In the genomic region with DNA sequence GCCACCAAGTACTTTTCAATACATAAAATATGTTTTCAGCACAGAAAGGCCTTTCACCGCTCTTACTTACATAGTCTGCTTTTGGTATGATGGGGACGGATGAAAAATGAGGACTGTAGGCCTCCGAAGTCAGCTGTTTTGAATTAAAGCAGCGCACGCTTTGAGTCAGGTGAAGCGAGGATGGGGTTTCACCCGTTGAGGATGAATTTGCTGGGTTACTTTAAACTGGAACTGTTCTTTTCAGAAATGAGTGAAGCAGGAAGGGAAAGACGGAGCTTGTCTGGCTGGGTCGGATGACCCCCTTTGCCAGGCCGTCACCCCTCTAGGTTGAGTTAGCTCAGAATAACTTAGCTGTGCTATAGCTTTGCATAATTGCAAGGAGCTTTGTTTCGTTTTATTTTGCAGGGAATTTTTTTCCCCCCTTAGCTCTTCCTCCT, we compare ENCODE assay signal across 8 cellular contexts. TPM values are rescaled to one million over a fixed set of nuclear protein-coding genes. Genes with fewer than 3 reads are reported as not detected.
DNase-seq lines count a peak whose midpoint lies in the region; ATAC-seq and TF ChIP-seq lines count a peak whose summit lies in the region.

No MANE protein-coding gene starts in this region.

- no peak overlapping the region for H3K9ac ChIP-seq in mammary epithelial cell (ENCODE audit: insufficient read depth, low read length)

- H3K9me3 Mint-ChIP-seq in activated T-cell treated with anti-CD3 and anti-CD28 coated beads, Interleukin-2, amount 50 U/mL, for 4 hours: no peaks in the 10 kb centered on the region
- H3K9me3 Mint-ChIP-seq in stimulated activated memory B cell treated with anti-CD40 and anti-IgM and Interleukin-4, amounts not matched to agents 10 μg/mL and 1 μg/mL and 100 μg/mL, for 72 hours: no peaks in the 10 kb centered on the region

- H3K27ac ChIP-seq in mammary epithelial cell (ENCODE audit: insufficient read depth, low read depth, low read length): no peak overlapping the region

- peak overlapping the region; percentile 88 for H3K27ac Mint-ChIP-seq in stimulated activated memory B cell treated with anti-CD40 and anti-IgM and Interleukin-4, amounts not matched to agents 10 μg/mL and 1 μg/mL and 100 μg/mL, for 72 hours

- no peaks in the 10 kb centered on the region for H3K27me3 ChIP-seq in mammary epithelial cell (ENCODE audit: insufficient read depth, low read length)

- DNase-seq in activated T-cell treated with anti-CD3 and anti-CD28 coated beads, Interleukin-2, amount 50 U/mL, for 4 hours: no peak
- no peak for DNase-seq in activated T-cell treated with anti-CD3 and anti-CD28 coated beads, Interleukin-2, amount 50 U/mL, for 48 hours
- DNase-seq in mammary epithelial cell (no peak), NCI-H2107 (lab: John Stamatoyannopoulos, UW) (no peak), NCI-H187 treated with DMSO at 0.1 percent for 48 hours (lab: John Stamatoyannopoulos, UW) (no peak)
- no peak for DNase-seq in stimulated activated CD4-positive, alpha-beta T cell treated with anti-CD3 and anti-CD28 coated beads, Interleukin-4, amount 100 ng/mL, for 4 hours

- no peaks in the 10 kb centered on the region for H3K36me3 ChIP-seq in mammary epithelial cell (ENCODE audit: insufficient read depth, low read length)

- H3K4me1 ChIP-seq in mammary epithelial cell (ENCODE audit: insufficient read depth, low read length): peaks cover 17% of the 10 kb centered on the region

- H3K4me3 ChIP-seq in mammary epithelial cell (replicated peaks in 1 of 3; ENCODE audit: insufficient read depth in 1 of 3, low read depth in 2 of 3, low read length in 3 of 3): peak overlapping the region; percentile 12 to 45 (median 33)

- dilution Hi-C loops in mammary epithelial cell (cut with HindIII; ENCODE audit: low sequenced_read_pairs): loop anchor here (5.0 kb wide), 1 partner anchor 40 kb away; no protein-coding TSS in a partner anchor

- H3K36me3 Mint-ChIP-seq in activated T-cell treated with anti-CD3 and anti-CD28 coated beads, Interleukin-2, amount 50 U/mL, for 4 hours (ENCODE audit: insufficient read depth): peaks cover 2% of the 10 kb centered on the region
- H3K36me3 Mint-ChIP-seq in stimulated activated memory B cell treated with anti-CD40 and anti-IgM and Interleukin-4, amounts not matched to agents 10 μg/mL and 1 μg/mL and 100 μg/mL, for 72 hours: peaks cover 8% of the 10 kb centered on the region

- H3K9me3 ChIP-seq in mammary epithelial cell (replicated peaks; ENCODE audit: insufficient read depth, low read length): no peaks in the 10 kb centered on the region

- WGBS in mammary epithelial cell (ENCODE audit: low coverage, missing lambda C conversion rate): 86% methylated on average over 11 of the region's 11 CpGs

- no TSS peak for BruUV-seq in mammary epithelial cell (replicated peaks; lab: Mats Ljungman, UMichigan)

- H2AFZ ChIP-seq in mammary epithelial cell (ENCODE audit: low read depth, low read length): peak overlapping the region; percentile 12

- H3K4me1 Mint-ChIP-seq in activated T-cell treated with anti-CD3 and anti-CD28 coated beads, Interleukin-2, amount 50 U/mL, for 4 hours (ENCODE audit: low read depth): peaks cover 45% of the 10 kb centered on the region
- peaks cover 70% of the 10 kb centered on the region for H3K4me1 Mint-ChIP-seq in stimulated activated memory B cell treated with anti-CD40 and anti-IgM and Interleukin-4, amounts not matched to agents 10 μg/mL and 1 μg/mL and 100 μg/mL, for 72 hours

- ATAC-seq in activated T-cell treated with anti-CD3 and anti-CD28 coated beads, Interleukin-2, amount 50 U/mL, for 4 hours: peak in 1 of 2 donors; percentile 20
- ATAC-seq in HG03108 (IDR thresholded peaks at IDR 0.05; ENCODE audit: unreplicated experiment): peak; percentile 26
- ATAC-seq in stimulated activated memory B cell treated with anti-CD40 and anti-IgM and Interleukin-4, amounts not matched to agents 10 μg/mL and 1 μg/mL and 100 μg/mL, for 72 hours: peak; percentile 61

- H3K4me2 ChIP-seq in mammary epithelial cell (ENCODE audit: insufficient read depth, low read depth, low read length): peak overlapping the region; percentile 90

- peak overlapping the region; percentile 91 for H3K4me3 Mint-ChIP-seq in activated T-cell treated with anti-CD3 and anti-CD28 coated beads, Interleukin-2, amount 50 U/mL, for 4 hours
- peak overlapping the region; percentile 83 for H3K4me3 Mint-ChIP-seq in stimulated activated memory B cell treated with anti-CD40 and anti-IgM and Interleukin-4, amounts not matched to agents 10 μg/mL and 1 μg/mL and 100 μg/mL, for 72 hours

- CTCF ChIA-PET in mammary epithelial cell (lab: Charles Lee; ENCODE audit: low non-redundant PET): no interaction called here

- peaks cover 62% of the 10 kb centered on the region for H3K79me2 ChIP-seq in mammary epithelial cell (ENCODE audit: insufficient read depth, low read length)

- intact Hi-C loops in mammary epithelial cell (cut with micrococcal nuclease): no loop called here

- TF ChIP-seq CTCF in mammary epithelial cell (conservative IDR thresholded peaks at IDR 0.05 in 1 of 2, IDR thresholded peaks at IDR 0.05 in 1 of 2; ENCODE audit: extremely low read depth in 1 of 2, insufficient read depth in 1 of 2, low read depth in 1 of 2, low read length in 2 of 2): no peak

- H3K27me3 Mint-ChIP-seq in activated T-cell treated with anti-CD3 and anti-CD28 coated beads, Interleukin-2, amount 50 U/mL, for 4 hours (ENCODE audit: low read depth): no peaks in the 10 kb centered on the region
- no peaks in the 10 kb centered on the region for H3K27me3 Mint-ChIP-seq in stimulated activated memory B cell treated with anti-CD40 and anti-IgM and Interleukin-4, amounts not matched to agents 10 μg/mL and 1 μg/mL and 100 μg/mL, for 72 hours

- in situ Hi-C loops in mammary epithelial cell (cut with MboI; ENCODE audit: low sequenced_read_pairs in 2 of 2): no loop called here

- peaks cover 3% of the 10 kb centered on the region for H4K20me1 ChIP-seq in mammary epithelial cell (ENCODE audit: insufficient read depth, low read length)

RNA-seq across cellular contexts. Expression of gene CUX1, which starts 40.0 kb away (rescaled TPM):
- total RNA-seq in activated T-cell treated with anti-CD3 and anti-CD28 coated beads, Interleukin-2, amount 50 U/mL, for 4 hours: 10 to 100 TPM; 18.6 to 21.6 (median 20.7) TPM
- total RNA-seq in mammary epithelial cell: 10 to 100 TPM; 23.0 to 45.6 TPM
- polyA plus RNA-seq in mammary epithelial cell: 13.5 TPM
- 14.4 TPM for polyA minus RNA-seq in mammary epithelial cell
